Comparison of ENCODE assay signal across 22 cellular contexts in the genomic region with DNA sequence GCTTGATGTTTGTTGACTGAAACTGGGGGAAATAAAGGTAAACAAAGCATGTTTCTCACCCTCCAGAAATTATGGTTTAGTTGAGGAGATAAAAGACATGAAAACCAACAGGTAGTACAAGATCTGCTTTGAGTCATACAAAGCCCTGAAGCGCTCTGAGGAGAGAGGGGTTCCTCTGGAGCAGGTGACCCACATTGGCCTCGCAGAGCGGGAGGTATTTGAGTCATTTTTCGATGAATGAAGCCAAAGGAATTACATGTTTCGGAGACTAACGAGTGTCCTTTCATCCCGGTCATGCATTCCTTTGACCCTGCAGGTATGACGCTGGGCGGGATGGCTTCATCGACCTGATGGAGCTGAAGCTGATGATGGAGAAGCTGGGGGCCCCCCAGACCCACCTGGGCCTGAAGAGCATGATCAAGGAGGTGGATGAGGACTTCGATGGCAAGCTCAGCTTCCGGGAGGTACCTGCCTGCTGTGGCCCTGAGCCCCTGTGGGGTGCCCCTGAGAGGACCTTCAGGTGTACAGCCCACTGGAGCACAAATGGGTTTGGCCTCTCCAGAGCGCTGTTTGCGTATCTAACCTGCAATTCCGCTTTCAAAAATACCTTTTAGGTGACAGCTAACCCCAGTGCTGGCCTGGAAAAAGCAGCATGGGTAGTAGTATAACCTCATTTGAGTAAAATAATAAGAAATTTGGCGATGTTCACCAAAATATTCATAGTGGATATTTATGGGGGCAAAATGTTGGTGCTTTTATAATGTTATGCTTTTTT. TPM values are rescaled to one million over a fixed set of nuclear protein-coding genes. Genes with fewer than 3 reads are reported as not detected.
"Had no signal": no experiment of that assay in that cellular context is flagged by ENCODE, and none has a peak within 500 bp of the region (broad histone marks: within the 10 kb centered on the region; RNA-seq: fewer than 3 reads in every experiment).

No MANE protein-coding gene starts in this region.

- H3K9me3 ChIP-seq: left ventricle myocardium inferior, pancreas, prostate gland, spleen, upper lobe of left lung, vagina had no signal

- H3K36me3 ChIP-seq: left ventricle myocardium inferior, pancreas, prostate gland, upper lobe of left lung, vagina had no signal

- H3K4me1 ChIP-seq: pancreas, prostate gland, tibial nerve, upper lobe of left lung, vagina had no signal

- H3K27me3 ChIP-seq: pancreas, spleen, tibial nerve, upper lobe of left lung, vagina had no signal

- DNase-seq: hippocampal formation; immature natural killer cell; kidney; left ventricle myocardium inferior; mesendoderm; naive thymus-derived CD4-positive, alpha-beta T cell; nucleus accumbens; pancreas; retina; right cardiac atrium; spleen; stimulated activated CD4-positive, alpha-beta T cell treated with anti-CD3 and anti-CD28 coated beads, Interleukin-4, amount 100 ng/mL, for 24 hours; stimulated activated naive CD4-positive, alpha-beta T cell treated with Interleukin-2 at 50 U/mL for 16 hours; stimulated activated naive CD8-positive, alpha-beta T cell treated with anti-CD3 and anti-CD28 coated beads, Interleukin-15, amount 100 ng/mL, for 72 hours; substantia nigra; upper lobe of left lung had no signal

- H3K4me3 ChIP-seq: left ventricle myocardium inferior, lung, pancreas, prostate gland, skin epidermis, spleen, tibial nerve, upper lobe of left lung, vagina had no signal

- H3K27ac ChIP-seq: left ventricle myocardium inferior, pancreas, prostate gland, skin epidermis, spleen, tibial nerve, upper lobe of left lung, vagina had no signal

RNA-seq across cellular contexts. Expression of a gene that starts 29.3 kb away (rescaled TPM):
- polyA plus RNA-seq: neural cell had no signal
